ENCODE assay signal across 1 cellular context in the genomic region with DNA sequence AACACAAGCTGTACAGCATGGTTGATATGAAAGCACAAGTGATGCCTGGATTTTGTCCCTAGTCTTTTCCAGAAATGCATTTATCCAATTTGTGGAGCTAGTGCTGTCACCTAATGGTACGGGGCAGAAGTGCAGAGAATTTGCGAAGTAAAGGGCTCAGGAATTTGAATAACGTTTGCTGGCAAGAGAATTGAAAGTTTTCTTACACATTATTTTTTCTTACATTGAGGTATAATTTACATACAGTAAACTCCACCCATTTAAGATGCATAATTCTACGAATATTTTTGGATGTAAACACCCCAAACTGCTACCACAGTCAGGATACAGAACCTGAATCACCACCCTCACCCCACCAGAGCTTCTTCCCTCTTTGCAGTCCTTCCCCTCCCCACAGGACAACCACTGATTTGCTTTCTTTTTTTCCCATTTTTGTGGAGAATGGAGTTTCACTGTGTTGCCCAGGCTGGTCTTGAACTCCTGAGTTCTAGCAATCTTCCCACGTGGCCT.
TF ChIP-seq lines count a peak whose summit lies in the region.

No MANE protein-coding gene starts in this region.

TF ChIP-seq in HepG2, 621 proteins besides CTCF, POLR2A, EP300 and RAD21 (continued from another document):
- TF ChIP-seq, protein P1, sequence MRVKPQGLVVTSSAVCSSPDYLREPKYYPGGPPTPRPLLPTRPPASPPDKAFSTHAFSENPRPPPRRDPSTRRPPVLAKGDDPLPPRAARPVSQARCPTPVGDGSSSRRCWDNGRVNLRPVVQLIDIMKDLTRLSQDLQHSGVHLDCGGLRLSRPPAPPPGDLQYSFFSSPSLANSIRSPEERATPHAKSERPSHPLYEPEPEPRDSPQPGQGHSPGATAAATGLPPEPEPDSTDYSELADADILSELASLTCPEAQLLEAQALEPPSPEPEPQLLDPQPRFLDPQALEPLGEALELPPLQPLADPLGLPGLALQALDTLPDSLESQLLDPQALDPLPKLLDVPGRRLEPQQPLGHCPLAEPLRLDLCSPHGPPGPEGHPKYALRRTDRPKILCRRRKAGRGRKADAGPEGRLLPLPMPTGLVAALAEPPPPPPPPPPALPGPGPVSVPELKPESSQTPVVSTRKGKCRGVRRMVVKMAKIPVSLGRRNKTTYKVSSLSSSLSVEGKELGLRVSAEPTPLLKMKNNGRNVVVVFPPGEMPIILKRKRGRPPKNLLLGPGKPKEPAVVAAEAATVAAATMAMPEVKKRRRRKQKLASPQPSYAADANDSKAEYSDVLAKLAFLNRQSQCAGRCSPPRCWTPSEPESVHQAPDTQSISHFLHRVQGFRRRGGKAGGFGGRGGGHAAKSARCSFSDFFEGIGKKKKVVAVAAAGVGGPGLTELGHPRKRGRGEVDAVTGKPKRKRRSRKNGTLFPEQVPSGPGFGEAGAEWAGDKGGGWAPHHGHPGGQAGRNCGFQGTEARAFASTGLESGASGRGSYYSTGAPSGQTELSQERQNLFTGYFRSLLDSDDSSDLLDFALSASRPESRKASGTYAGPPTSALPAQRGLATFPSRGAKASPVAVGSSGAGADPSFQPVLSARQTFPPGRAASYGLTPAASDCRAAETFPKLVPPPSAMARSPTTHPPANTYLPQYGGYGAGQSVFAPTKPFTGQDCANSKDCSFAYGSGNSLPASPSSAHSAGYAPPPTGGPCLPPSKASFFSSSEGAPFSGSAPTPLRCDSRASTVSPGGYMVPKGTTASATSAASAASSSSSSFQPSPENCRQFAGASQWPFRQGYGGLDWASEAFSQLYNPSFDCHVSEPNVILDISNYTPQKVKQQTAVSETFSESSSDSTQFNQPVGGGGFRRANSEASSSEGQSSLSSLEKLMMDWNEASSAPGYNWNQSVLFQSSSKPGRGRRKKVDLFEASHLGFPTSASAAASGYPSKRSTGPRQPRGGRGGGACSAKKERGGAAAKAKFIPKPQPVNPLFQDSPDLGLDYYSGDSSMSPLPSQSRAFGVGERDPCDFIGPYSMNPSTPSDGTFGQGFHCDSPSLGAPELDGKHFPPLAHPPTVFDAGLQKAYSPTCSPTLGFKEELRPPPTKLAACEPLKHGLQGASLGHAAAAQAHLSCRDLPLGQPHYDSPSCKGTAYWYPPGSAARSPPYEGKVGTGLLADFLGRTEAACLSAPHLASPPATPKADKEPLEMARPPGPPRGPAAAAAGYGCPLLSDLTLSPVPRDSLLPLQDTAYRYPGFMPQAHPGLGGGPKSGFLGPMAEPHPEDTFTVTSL (CRISPR knock-in tag; IDR thresholded peaks at IDR 0.05; ENCODE audit: borderline replicate concordance), result no peak
- TF ChIP-seq TRIM24 (CRISPR knock-in tag; IDR thresholded peaks at IDR 0.05) (no peak), MIXL1 (CRISPR knock-in tag; IDR thresholded peaks at IDR 0.05) (0 out of 2 replicates have a peak, but pooled peaks have one; percentile 50), RAD51 (IDR thresholded peaks at IDR 0.05; ENCODE audit: borderline replicate concordance) (no peak), ZMYM4 (CRISPR knock-in tag; IDR thresholded peaks at IDR 0.05) (no peak), ZNF224 (CRISPR knock-in tag; IDR thresholded peaks at IDR 0.05) (no peak), BRD4 (CRISPR knock-in tag; IDR thresholded peaks at IDR 0.05) (no peak), HDAC1 (CRISPR knock-in tag; IDR thresholded peaks at IDR 0.05) (no peak), TOPORS (CRISPR knock-in tag; IDR thresholded peaks at IDR 0.05) (no peak), YEATS2 (CRISPR knock-in tag; IDR thresholded peaks at IDR 0.05; ENCODE audit: borderline replicate concordance) (no peak), STAG1 (CRISPR knock-in tag; IDR thresholded peaks at IDR 0.05) (peak; percentile 75), NFIB (CRISPR knock-in tag; IDR thresholded peaks at IDR 0.05; ENCODE audit: borderline replicate concordance) (no peak), HMGXB4 (CRISPR knock-in tag; IDR thresholded peaks at IDR 0.05; ENCODE audit: borderline replicate concordance in 1 of 2, low read depth in 1 of 2) (0 out of 4 replicates have a peak, but pooled peaks of 1 of the 2 experiments have one; percentile 30), ZKSCAN5 (CRISPR knock-in tag; IDR thresholded peaks at IDR 0.05) (no peak), ZNF547 (CRISPR knock-in tag; IDR thresholded peaks at IDR 0.05) (no peak), SMC3 (IDR thresholded peaks at IDR 0.05; ENCODE audit: low read length) (peak; percentile 48)
- TF ChIP-seq, protein P2, sequence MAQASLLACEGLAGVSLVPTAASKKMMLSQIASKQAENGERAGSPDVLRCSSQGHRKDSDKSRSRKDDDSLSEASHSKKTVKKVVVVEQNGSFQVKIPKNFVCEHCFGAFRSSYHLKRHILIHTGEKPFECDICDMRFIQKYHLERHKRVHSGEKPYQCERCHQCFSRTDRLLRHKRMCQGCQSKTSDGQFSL (CRISPR knock-in tag; IDR thresholded peaks at IDR 0.05), result no peak
- TF ChIP-seq, protein P3, sequence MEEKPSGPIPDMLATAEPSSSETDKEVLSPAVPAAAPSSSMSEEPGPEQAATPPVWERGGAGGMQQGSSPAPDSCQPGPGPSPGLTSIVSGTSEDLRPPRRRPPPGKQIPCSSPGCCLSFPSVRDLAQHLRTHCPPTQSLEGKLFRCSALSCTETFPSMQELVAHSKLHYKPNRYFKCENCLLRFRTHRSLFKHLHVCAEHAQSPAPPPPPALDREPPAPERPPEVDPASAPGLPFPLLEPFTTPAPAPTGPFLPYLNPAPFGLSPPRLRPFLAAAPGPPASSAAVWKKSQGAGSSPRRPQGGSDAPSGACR (CRISPR knock-in tag; IDR thresholded peaks at IDR 0.05), result no peak
- TF ChIP-seq, protein P4, sequence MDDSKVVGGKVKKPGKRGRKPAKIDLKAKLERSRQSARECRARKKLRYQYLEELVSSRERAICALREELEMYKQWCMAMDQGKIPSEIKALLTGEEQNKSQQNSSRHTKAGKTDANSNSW (CRISPR knock-in tag; IDR thresholded peaks at IDR 0.05; ENCODE audit: borderline replicate concordance), result no peak
- TF ChIP-seq, protein P5, sequence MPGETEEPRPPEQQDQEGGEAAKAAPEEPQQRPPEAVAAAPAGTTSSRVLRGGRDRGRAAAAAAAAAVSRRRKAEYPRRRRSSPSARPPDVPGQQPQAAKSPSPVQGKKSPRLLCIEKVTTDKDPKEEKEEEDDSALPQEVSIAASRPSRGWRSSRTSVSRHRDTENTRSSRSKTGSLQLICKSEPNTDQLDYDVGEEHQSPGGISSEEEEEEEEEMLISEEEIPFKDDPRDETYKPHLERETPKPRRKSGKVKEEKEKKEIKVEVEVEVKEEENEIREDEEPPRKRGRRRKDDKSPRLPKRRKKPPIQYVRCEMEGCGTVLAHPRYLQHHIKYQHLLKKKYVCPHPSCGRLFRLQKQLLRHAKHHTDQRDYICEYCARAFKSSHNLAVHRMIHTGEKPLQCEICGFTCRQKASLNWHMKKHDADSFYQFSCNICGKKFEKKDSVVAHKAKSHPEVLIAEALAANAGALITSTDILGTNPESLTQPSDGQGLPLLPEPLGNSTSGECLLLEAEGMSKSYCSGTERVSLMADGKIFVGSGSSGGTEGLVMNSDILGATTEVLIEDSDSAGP (CRISPR knock-in tag; IDR thresholded peaks at IDR 0.05; ENCODE audit: borderline replicate concordance), result no peak
